1 cellular context compared by ENCODE assay signal in genomic region chr11:68128682-68129327, GRCh38.
TF ChIP-seq lines count a peak whose summit lies in the region.

No MANE protein-coding gene starts in this region.

TF ChIP-seq in HepG2, 621 proteins besides CTCF, POLR2A, EP300 and RAD21 (continued from another document and continues in another):
- no peak for TF ChIP-seq AKNA (CRISPR knock-in tag; IDR thresholded peaks at IDR 0.05; ENCODE audit: borderline replicate concordance)
- TF ChIP-seq CENPT (CRISPR knock-in tag; IDR thresholded peaks at IDR 0.05; ENCODE audit: low read depth) = no peak
- no peak for TF ChIP-seq MAFK (conservative IDR thresholded peaks at IDR 0.05 in 1 of 2, IDR thresholded peaks at IDR 0.05 in 1 of 2; ENCODE audit: low read length in 2 of 2)
- TF ChIP-seq POGK (CRISPR knock-in tag; conservative IDR thresholded peaks at IDR 0.05) = no peak
- TF ChIP-seq CBX1 (IDR thresholded peaks at IDR 0.05; ENCODE audit: low read depth) = no peak
- no peak for TF ChIP-seq MIER2 (CRISPR knock-in tag; IDR thresholded peaks at IDR 0.05)
- no peak for TF ChIP-seq RELA (CRISPR knock-in tag; IDR thresholded peaks at IDR 0.05)
- TF ChIP-seq PHF8 (CRISPR knock-in tag; IDR thresholded peaks at IDR 0.05) = no peak
- no peak for TF ChIP-seq ZNF543 (CRISPR knock-in tag; IDR thresholded peaks at IDR 0.05)
- no peak for TF ChIP-seq EED (CRISPR knock-in tag; IDR thresholded peaks at IDR 0.05)
- no peak for TF ChIP-seq RARG (CRISPR knock-in tag; IDR thresholded peaks at IDR 0.05; ENCODE audit: low read depth)
- TF ChIP-seq ZFP36L2 (CRISPR knock-in tag; IDR thresholded peaks at IDR 0.05) = no peak
- TF ChIP-seq ZNF562 (CRISPR knock-in tag; IDR thresholded peaks at IDR 0.05; ENCODE audit: borderline replicate concordance) = no peak
- TF ChIP-seq HINFP (CRISPR knock-in tag; IDR thresholded peaks at IDR 0.05; ENCODE audit: low read depth) = peak; percentile 30; the same call in 1 of the 2 replicates
- TF ChIP-seq HNF4A (CRISPR knock-in tag; IDR thresholded peaks at IDR 0.05) = peak; percentile 15; the same call in 1 of the 2 replicates
- TF ChIP-seq HMGA1 (CRISPR knock-in tag; conservative IDR thresholded peaks at IDR 0.05) = no peak
- no peak for TF ChIP-seq ZNF224 (CRISPR knock-in tag; IDR thresholded peaks at IDR 0.05)
- TF ChIP-seq KLF16 (CRISPR knock-in tag; IDR thresholded peaks at IDR 0.05) = no peak; a peak in 1 of 4 replicates
- TF ChIP-seq PLSCR1 (CRISPR knock-in tag; IDR thresholded peaks at IDR 0.05; ENCODE audit: borderline replicate concordance) = no peak
- no peak for TF ChIP-seq TCF12 (IDR thresholded peaks at IDR 0.05)
- no peak for TF ChIP-seq TCF12 (CRISPR knock-in tag; IDR thresholded peaks at IDR 0.05)
- TF ChIP-seq ZFX (CRISPR knock-in tag; IDR thresholded peaks at IDR 0.05; ENCODE audit: low read depth) = peak; percentile 54
- 0 out of 2 replicates have a peak, but pooled peaks have one; percentile 49 for TF ChIP-seq IRX3 (CRISPR knock-in tag; IDR thresholded peaks at IDR 0.05; ENCODE audit: borderline replicate concordance, low read depth)
- TF ChIP-seq GATAD1 (CRISPR knock-in tag; IDR thresholded peaks at IDR 0.05) = no peak
- TF ChIP-seq MED1 (CRISPR knock-in tag; IDR thresholded peaks at IDR 0.05) = peak; percentile 48
- peak; percentile 41; the same call in 1 of the 2 replicates for TF ChIP-seq HMG20A (CRISPR knock-in tag; IDR thresholded peaks at IDR 0.05; ENCODE audit: borderline replicate concordance)
- TF ChIP-seq SKI (IDR thresholded peaks at IDR 0.05; ENCODE audit: partially characterized antibody) = no peak
- no peak for TF ChIP-seq ZNF30 (CRISPR knock-in tag; IDR thresholded peaks at IDR 0.05)
- TF ChIP-seq DMAP1 (CRISPR knock-in tag; IDR thresholded peaks at IDR 0.05) = peak; percentile 78
- TF ChIP-seq ADNP (CRISPR knock-in tag; IDR thresholded peaks at IDR 0.05) = 0 out of 2 replicates have a peak, but pooled peaks have one; percentile 27
- TF ChIP-seq WIZ (CRISPR knock-in tag; IDR thresholded peaks at IDR 0.05) = no peak
- TF ChIP-seq AKAP8 (CRISPR knock-in tag; IDR thresholded peaks at IDR 0.05) = peak; percentile 72
- peak; percentile 4; the same call in 1 of the 2 replicates for TF ChIP-seq PATZ1 (CRISPR knock-in tag; IDR thresholded peaks at IDR 0.05)
- peak; percentile 17; the same call in 1 of the 2 replicates for TF ChIP-seq PITX1 (CRISPR knock-in tag; IDR thresholded peaks at IDR 0.05)
- peak; percentile 37; the same call in 1 of the 2 replicates for TF ChIP-seq ZNF574 (CRISPR knock-in tag; IDR thresholded peaks at IDR 0.05)
- TF ChIP-seq AHR (CRISPR knock-in tag; IDR thresholded peaks at IDR 0.05) = 0 out of 2 replicates have a peak, but pooled peaks have one; percentile 28
- TF ChIP-seq CHD2 (IDR thresholded peaks at IDR 0.05; ENCODE audit: low read depth, low read length) = no peak
- no peak for TF ChIP-seq JUND (CRISPR knock-in tag; IDR thresholded peaks at IDR 0.05)
- TF ChIP-seq ZNF792 (CRISPR knock-in tag; IDR thresholded peaks at IDR 0.05) = no peak
- TF ChIP-seq HNF4G (IDR thresholded peaks at IDR 0.05; ENCODE audit: borderline replicate concordance, low read depth, low read length) = peak; percentile 10; the same call in 1 of the 2 replicates
- no peak for TF ChIP-seq HNF4G (CRISPR knock-in tag; IDR thresholded peaks at IDR 0.05; ENCODE audit: borderline replicate concordance, low read depth)
- peak; percentile 57 for TF ChIP-seq SAP130 (CRISPR knock-in tag; IDR thresholded peaks at IDR 0.05; ENCODE audit: low read depth)
- no peak for TF ChIP-seq LBX2 (CRISPR knock-in tag; IDR thresholded peaks at IDR 0.05; ENCODE audit: borderline replicate concordance)
- no peak for TF ChIP-seq MLXIP (CRISPR knock-in tag; IDR thresholded peaks at IDR 0.05; ENCODE audit: borderline replicate concordance)
- TF ChIP-seq ZNF337 (CRISPR knock-in tag; IDR thresholded peaks at IDR 0.05; ENCODE audit: borderline replicate concordance, low read depth) = no peak
- no peak for TF ChIP-seq FOXJ3 (CRISPR knock-in tag; IDR thresholded peaks at IDR 0.05; ENCODE audit: borderline replicate concordance)
- TF ChIP-seq ZNF501 (CRISPR knock-in tag; IDR thresholded peaks at IDR 0.05) = no peak
- TF ChIP-seq ISL2 (CRISPR knock-in tag; IDR thresholded peaks at IDR 0.05) = no peak
- no peak for TF ChIP-seq HNF1B (CRISPR knock-in tag; IDR thresholded peaks at IDR 0.05)
- no peak for TF ChIP-seq ZNF205 (CRISPR knock-in tag; IDR thresholded peaks at IDR 0.05)
